In genomic region chr6:29826271-29826670, GRCh38 we compare ENCODE assay signal across 34 cellular contexts. TPM values are rescaled to one million over a fixed set of nuclear protein-coding genes. Genes with fewer than 3 reads are reported as not detected.
DNase-seq lines count a peak whose midpoint lies in the region; ATAC-seq and TF ChIP-seq lines count a peak whose summit lies in the region.
"Had no signal": no experiment of that assay in that cellular context is flagged by ENCODE, and none has a peak within 500 bp of the region (broad histone marks: within the 10 kb centered on the region; RNA-seq: fewer than 3 reads in every experiment).

No MANE protein-coding gene starts in this region.

- peak; percentile 88 for ATAC-seq in activated naive CD8-positive, alpha-beta T cell treated with anti-CD3 and anti-CD28 coated beads, Interleukin-2, amount 50 U/mL, for 24 hours
- peak; percentile 86 for ATAC-seq in foreskin keratinocyte
- ATAC-seq in SK-N-SH treated with all-trans-retinoic acid at 6 μM for 48 hours: no peak; the same call in 2 of the 3 replicates
- ATAC-seq: left cardiac atrium, WTC11 had no signal

- TF ChIP-seq CTCF in foreskin keratinocyte (conservative IDR thresholded peaks at IDR 0.05): no peak

- no peak overlapping the region for H3K27ac Mint-ChIP-seq in activated naive CD8-positive, alpha-beta T cell treated with anti-CD3 and anti-CD28 coated beads, Interleukin-2, amount 50 U/mL, for 24 hours
- no peak overlapping the region for H3K27ac Mint-ChIP-seq in activated naive CD8-positive, alpha-beta T cell treated with anti-CD3 and anti-CD28 coated beads for 36 hours
- H3K27ac Mint-ChIP-seq: activated T-cell treated with anti-CD3 and anti-CD28 coated beads, Interleukin-2, amount 50 U/mL, for 24 hours; dendritic cell treated with granulocyte-macrophage colony-stimulating factor and Interleukin-4, amounts not matched to agents 40 ng/mL and 50 ng/mL, for 4 days; H9; naive B cell; WTC11 had no signal

- no peak overlapping the region for H3K4me3 Mint-ChIP-seq in activated naive CD8-positive, alpha-beta T cell treated with anti-CD3 and anti-CD28 coated beads, Interleukin-2, amount 50 U/mL, for 24 hours
- H3K4me3 Mint-ChIP-seq in activated naive CD8-positive, alpha-beta T cell treated with anti-CD3 and anti-CD28 coated beads for 36 hours: no peak overlapping the region
- H3K4me3 Mint-ChIP-seq: activated T-cell treated with anti-CD3 and anti-CD28 coated beads, Interleukin-2, amount 50 U/mL, for 24 hours; dendritic cell treated with granulocyte-macrophage colony-stimulating factor and Interleukin-4, amounts not matched to agents 40 ng/mL and 50 ng/mL, for 4 days had no signal

- H3K27me3 Mint-ChIP-seq in activated naive CD8-positive, alpha-beta T cell treated with anti-CD3 and anti-CD28 coated beads, Interleukin-2, amount 50 U/mL, for 24 hours: peaks cover 79% of the 10 kb centered on the region
- peaks cover 63% of the 10 kb centered on the region for H3K27me3 Mint-ChIP-seq in activated naive CD8-positive, alpha-beta T cell treated with anti-CD3 and anti-CD28 coated beads for 36 hours

- peaks cover 26% of the 10 kb centered on the region for H3K27me3 ChIP-seq in foreskin keratinocyte

- peaks cover 8% of the 10 kb centered on the region for H3K4me1 ChIP-seq in foreskin keratinocyte
- H3K4me1 ChIP-seq: BLaER1 treated with 17β-estradiol and CSF1 and Interleukin-3, amounts not matched to agents 10 nM and 100 nM had no signal

- no peak for DNase-seq in activated naive CD8-positive, alpha-beta T cell treated with anti-CD3 and anti-CD28 coated beads, Interleukin-2, amount 50 U/mL, for 24 hours
- no peak for DNase-seq in activated naive CD8-positive, alpha-beta T cell treated with anti-CD3 and anti-CD28 coated beads for 36 hours
- peak; percentile 19 for DNase-seq in RKO (ENCODE audit: low spot score)
- peak; percentile 22 to 58 for DNase-seq in foreskin keratinocyte
- no peak for DNase-seq in NCI-H1436 treated with DMSO at 0.1 percent for 48 hours (lab: John Stamatoyannopoulos, UW)
- DNase-seq in foreskin melanocyte: no peak
- no peak for DNase-seq in superior temporal gyrus (ENCODE audit: extremely low spot score)
- DNase-seq: activated naive CD4-positive, alpha-beta T cell treated with anti-CD3 and anti-CD28 coated beads, Interleukin-2, amount 50 U/mL, for 16 hours; activated T-cell treated with anti-CD3 and anti-CD28 coated beads, Interleukin-2, amount 50 U/mL, for 24 hours; central memory CD4-positive, alpha-beta T cell; COR-L47; DND-41; H9; head of caudate nucleus; left cardiac atrium; mesenchymal stem cell; naive B cell; NCI-H1048; NCI-H187 treated with DMSO at 0.1 percent for 48 hours; NCI-H526 treated with DMSO at 0.1 percent for 48 hours; nucleus accumbens; substantia nigra; T-helper 9 cell; uterus had no signal

- H3K9me3 Mint-ChIP-seq in activated naive CD8-positive, alpha-beta T cell treated with anti-CD3 and anti-CD28 coated beads, Interleukin-2, amount 50 U/mL, for 24 hours: no peaks in the 10 kb centered on the region
- no peaks in the 10 kb centered on the region for H3K9me3 Mint-ChIP-seq in activated naive CD8-positive, alpha-beta T cell treated with anti-CD3 and anti-CD28 coated beads for 36 hours
- H3K9me3 Mint-ChIP-seq: activated T-cell treated with anti-CD3 and anti-CD28 coated beads, Interleukin-2, amount 50 U/mL, for 24 hours; dendritic cell treated with granulocyte-macrophage colony-stimulating factor and Interleukin-4, amounts not matched to agents 40 ng/mL and 50 ng/mL, for 4 days; H9 had no signal

- no peaks in the 10 kb centered on the region for H3K36me3 Mint-ChIP-seq in activated naive CD8-positive, alpha-beta T cell treated with anti-CD3 and anti-CD28 coated beads, Interleukin-2, amount 50 U/mL, for 24 hours (ENCODE audit: low read depth)
- H3K36me3 Mint-ChIP-seq in activated naive CD8-positive, alpha-beta T cell treated with anti-CD3 and anti-CD28 coated beads for 36 hours: no peaks in the 10 kb centered on the region
- H3K36me3 Mint-ChIP-seq: naive B cell, WTC11 had no signal

- H3K27ac ChIP-seq in foreskin keratinocyte: no peak overlapping the region
- H3K27ac ChIP-seq: ascending aorta; BLaER1 treated with 17β-estradiol and CSF1 and Interleukin-3, amounts not matched to agents 10 nM and 100 nM; RWPE1; skin epidermis; uterus had no signal

- H3K4me1 Mint-ChIP-seq in activated naive CD8-positive, alpha-beta T cell treated with anti-CD3 and anti-CD28 coated beads, Interleukin-2, amount 50 U/mL, for 24 hours: peaks cover 9% of the 10 kb centered on the region
- H3K4me1 Mint-ChIP-seq in activated naive CD8-positive, alpha-beta T cell treated with anti-CD3 and anti-CD28 coated beads for 36 hours: peaks cover 8% of the 10 kb centered on the region

TF ChIP-seq in SK-N-SH treated with all-trans-retinoic acid at 6 μM for 48 hours, 23 proteins besides CTCF, POLR2A, EP300 and RAD21:
- no peak for TF ChIP-seq PPARA (CRISPR knock-in tag; IDR thresholded peaks at IDR 0.05; ENCODE audit: borderline replicate concordance)

RNA-seq across cellular contexts. Expression of gene HLA-G, which starts 1.4 kb away (rescaled TPM):
- total RNA-seq in activated naive CD8-positive, alpha-beta T cell treated with anti-CD3 and anti-CD28 coated beads for 36 hours: 1 to 10 TPM in 1 of 2 experiments, under 1 TPM in 1; 0.93 to 1.4 TPM
- 1.7 and 2.5 TPM in 2 replicates for total RNA-seq in foreskin keratinocyte
- polyA plus RNA-seq in foreskin keratinocyte: 1.9 and 4.2 TPM in 2 replicates
- total RNA-seq: ascending aorta, LHCN-M2, pulmonary artery endothelial cell had no signal
- polyA plus RNA-seq: AG04450 had no signal

Comparison
In these comparisons a context has a peak if more than half of its experiments do, and no peak if none do; other contexts are left out.
1. DNase-seq: peak in RKO (single experiment) and foreskin keratinocyte (2 of 2); none in activated naive CD8-positive, alpha-beta T cell treated with anti-CD3 and anti-CD28 coated beads, Interleukin-2, amount 50 U/mL, for 24 hours (single experiment), activated naive CD8-positive, alpha-beta T cell treated with anti-CD3 and anti-CD28 coated beads for 36 hours (single experiment), NCI-H1436 treated with DMSO at 0.1 percent for 48 hours (single experiment), foreskin melanocyte (single experiment) and superior temporal gyrus (single experiment).